ENCODE assay signal across 1 cellular context in genomic region chr18:30192216-30192615, GRCh38.
TF ChIP-seq lines count a peak whose summit lies in the region.

No MANE protein-coding gene starts in this region.

TF ChIP-seq in GM23338, 12 proteins besides CTCF, POLR2A, EP300 and RAD21 (continued from another document):
- TF ChIP-seq ZNF462 (CRISPR knock-in tag; IDR thresholded peaks at IDR 0.05) = no peak
- no peak for TF ChIP-seq CREB1 (CRISPR knock-in tag; IDR thresholded peaks at IDR 0.05; ENCODE audit: low read depth)
- no peak for TF ChIP-seq ZNF114 (CRISPR knock-in tag; IDR thresholded peaks at IDR 0.05)
- no peak for TF ChIP-seq ZNF331 (CRISPR knock-in tag; IDR thresholded peaks at IDR 0.05; ENCODE audit: low read depth)
- no peak for TF ChIP-seq EZH2 (IDR thresholded peaks at IDR 0.05; ENCODE audit: low read depth, unreplicated experiment)
